33 cellular contexts compared by ENCODE assay signal in the genomic region with DNA sequence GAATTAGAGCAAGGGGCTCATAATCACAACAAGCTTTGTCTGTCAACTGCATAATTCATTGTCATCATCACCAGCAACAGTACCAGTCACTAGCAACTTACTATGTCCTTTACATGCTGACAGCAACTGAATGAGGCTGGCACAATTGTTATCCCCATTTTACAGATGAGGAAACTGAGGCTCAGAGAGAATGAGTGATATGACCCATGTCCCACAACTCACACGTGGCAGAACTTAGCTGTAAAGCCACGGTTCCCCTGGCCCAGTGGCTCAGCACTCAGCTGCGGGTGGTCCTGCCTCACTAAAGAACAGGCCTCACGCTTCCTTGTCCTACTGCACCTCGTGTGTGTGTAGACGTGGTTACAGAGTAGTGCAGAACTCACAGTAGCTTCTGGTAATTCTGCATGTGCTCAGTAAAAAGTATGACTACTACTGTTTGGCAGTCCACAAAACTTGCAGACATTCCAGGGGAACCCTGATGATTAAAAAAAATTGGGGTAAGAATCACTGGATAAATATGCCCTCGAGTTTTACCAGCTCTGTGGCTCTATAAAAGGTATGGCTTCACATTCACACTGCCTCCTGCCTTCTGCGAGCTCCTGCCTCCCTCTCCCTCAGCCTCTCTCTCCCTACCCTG. TPM values are rescaled to one million over a fixed set of nuclear protein-coding genes. Genes with fewer than 3 reads are reported as not detected.
A peak's percentile ranks its signal among the peaks of the same experiment; 100 is the strongest.
DNase-seq lines count a peak whose midpoint lies in the region; ATAC-seq, FAIRE-seq and TF ChIP-seq lines count a peak whose summit lies in the region.
"Had no signal": no experiment of that assay in that cellular context is flagged by ENCODE, and none has a peak within 500 bp of the region (broad histone marks: within the 10 kb centered on the region; RNA-seq: fewer than 3 reads in every experiment).

No MANE protein-coding gene starts in this region.

- intact Hi-C loops in HepG2 (cut with micrococcal nuclease; ENCODE audit: unreplicated experiment) = no loop called here
- intact Hi-C loops in right lobe of liver (cut with DNase I) = no loop called here

- H3K27ac ChIP-seq in HepG2 (ENCODE audit: extremely low read length, insufficient read depth, low read length) (no peak overlapping the region), right lobe of liver (no peak overlapping the region), subcutaneous abdominal adipose tissue (ENCODE audit: low read depth, low read length) (peak overlapping the region; percentile 44)
- H3K27ac ChIP-seq: C4-2B, foreskin keratinocyte, hepatocyte, tibial nerve, VCaP had no signal

- no peaks in the 10 kb centered on the region for H3K9me3 Mint-ChIP-seq in endothelial cell (ENCODE audit: unreplicated experiment)
- H3K9me3 Mint-ChIP-seq: activated T-cell treated with anti-CD3 and anti-CD28 coated beads, Interleukin-2, amount 50 U/mL, for 4 hours; brain; immature natural killer cell; naive thymus-derived CD8-positive, alpha-beta T cell had no signal

- H3K27ac Mint-ChIP-seq in endothelial cell (ENCODE audit: unreplicated experiment) = peak overlapping the region; percentile 61
- H3K27ac Mint-ChIP-seq: brain, immature natural killer cell had no signal

- TF ChIP-seq RAD21 in HepG2 (CRISPR knock-in tag; IDR thresholded peaks at IDR 0.05) = no peak

- in situ Hi-C loops in HepG2 (cut with HindIII; ENCODE audit: extremely low pct_ligation_motif_present, low pct_unique_long_range_greater_than_20kb) = no loop called here

- no peak for TF ChIP-seq CTCF in HepG2 (CRISPR knock-in tag; IDR thresholded peaks at IDR 0.05)
- no peak for TF ChIP-seq CTCF in right lobe of liver (IDR thresholded peaks at IDR 0.05)
- no peak for TF ChIP-seq CTCF in endothelial cell (IDR thresholded peaks at IDR 0.05; ENCODE audit: unreplicated experiment)

- POLR2A ChIA-PET in HepG2 (lab: Yijun Ruan, JAX) = interaction anchor here (1.0 kb wide), 1 partner anchor 250 kb away, joined by 3 read pairs; a partner anchor contains a TSS

- H3K27me3 ChIP-seq in HepG2 (ENCODE audit: control insufficient read depth in 1 of 2, insufficient read depth in 2 of 2, low read length in 2 of 2) = no peaks in the 10 kb centered on the region
- no peaks in the 10 kb centered on the region for H3K27me3 ChIP-seq in right lobe of liver
- no peaks in the 10 kb centered on the region for H3K27me3 ChIP-seq in subcutaneous abdominal adipose tissue (ENCODE audit: control insufficient read depth in 5 of 5, insufficient read depth in 4 of 5, low read length in 5 of 5)
- H3K27me3 ChIP-seq: foreskin keratinocyte, hepatocyte, tibial nerve had no signal

- TF ChIP-seq EP300 in HepG2 (IDR thresholded peaks at IDR 0.05; ENCODE audit: low read depth in 2 of 2, low read length in 2 of 2) = no peak
- no peak for TF ChIP-seq EP300 in HepG2 (CRISPR knock-in tag; IDR thresholded peaks at IDR 0.05; ENCODE audit: borderline replicate concordance)

- FAIRE-seq in HepG2 (lab: Jason Lieb, UNC) = no peak
- FAIRE-seq: A204.1, small intestine had no signal

- DNase-seq in HepG2 (ENCODE audit: low spot score) (no peak), right lobe of liver (no peak), NCI-H226 (peak; percentile 16), endothelial cell (ENCODE audit: low spot score) (no peak), T-helper 9 cell (no peak), MV-4-11 (lab: John Stamatoyannopoulos, UW) (no peak)
- DNase-seq: activated CD4-positive, alpha-beta T cell treated with anti-CD3 and anti-CD28 coated beads for 4 hours; activated gamma-delta T cell treated with Interleukin-2 at 50 U/mL for 16 hours; activated T-cell treated with anti-CD3 and anti-CD28 coated beads, Interleukin-2, amount 50 U/mL, for 4 hours; Caco-2; DMS79 treated with DMSO at 0.1 percent for 48 hours; effector memory CD4-positive, alpha-beta T cell; foreskin keratinocyte; immature natural killer cell; left lung; naive thymus-derived CD8-positive, alpha-beta T cell; NCI-H1092; NCI-H1694 treated with DMSO at 0.1 percent for 48 hours; NCI-H2171; NCI-H510A treated with DMSO at 0.1 percent for 48 hours; PC-3; small intestine; stimulated activated CD4-positive, alpha-beta T cell treated with anti-CD3 and anti-CD28 coated beads, Interleukin-1b, Interleukin-23, amount 100 ng/mL, for 48 hours had no signal

- 74% methylated on average over 6 of the region's 8 CpGs for WGBS in HepG2 (ENCODE audit: low lambda C conversion rate)
- WGBS in right lobe of liver (ENCODE audit: insufficient coverage, low coverage, low lambda C conversion rate, missing lambda C conversion rate) = 65% methylated on average over 4 of the region's 8 CpGs

- H2AFZ ChIP-seq in HepG2 (ENCODE audit: low read length) = no peak overlapping the region
- H2AFZ ChIP-seq: hepatocyte had no signal

- peaks cover 18% of the 10 kb centered on the region for H3K27me3 Mint-ChIP-seq in endothelial cell (ENCODE audit: unreplicated experiment)

- H3K36me3 Mint-ChIP-seq in endothelial cell (ENCODE audit: low read depth, unreplicated experiment) = peaks cover 53% of the 10 kb centered on the region
- H3K36me3 Mint-ChIP-seq: brain; immature natural killer cell; naive thymus-derived CD8-positive, alpha-beta T cell had no signal

- ATAC-seq in HepG2 = no peak
- ATAC-seq in right lobe of liver = no peak
- ATAC-seq in GM21423 (IDR thresholded peaks at IDR 0.05; ENCODE audit: unreplicated experiment) = no peak
- ATAC-seq: activated T-cell treated with anti-CD3 and anti-CD28 coated beads, Interleukin-2, amount 50 U/mL, for 4 hours; foreskin keratinocyte; left lung; naive thymus-derived CD8-positive, alpha-beta T cell; PC-3; SK-N-SH treated with all-trans-retinoic acid at 6 μM for 48 hours had no signal

- H3K4me1 ChIP-seq in HepG2 (ENCODE audit: insufficient read depth, low read length) (peaks cover 27% of the 10 kb centered on the region), right lobe of liver (no peaks in the 10 kb centered on the region), subcutaneous abdominal adipose tissue (ENCODE audit: control insufficient read depth in 5 of 5, insufficient read depth in 5 of 5, low read length in 5 of 5) (peaks cover 8 to 92% (median 51%) of the 10 kb centered on the region in 5 donors)
- H3K4me1 ChIP-seq: Caco-2 had no signal

- H3K4me3 Mint-ChIP-seq in endothelial cell (ENCODE audit: unreplicated experiment) = peak overlapping the region; percentile 56
- H3K4me3 Mint-ChIP-seq: activated T-cell treated with anti-CD3 and anti-CD28 coated beads, Interleukin-2, amount 50 U/mL, for 4 hours; brain; immature natural killer cell; naive thymus-derived CD8-positive, alpha-beta T cell had no signal

- TF ChIP-seq POLR2A in HepG2 (IDR thresholded peaks at IDR 0.05; ENCODE audit: insufficient read depth in 1 of 2, low read depth in 2 of 2, low read length in 2 of 2) = no peak
- no peak for TF ChIP-seq POLR2A in right lobe of liver (IDR thresholded peaks at IDR 0.05)

- no peak overlapping the region for H3K4me3 ChIP-seq in HepG2 (replicated peaks in 1 of 3; ENCODE audit: insufficient read depth in 1 of 3, low read depth in 2 of 3, low read length in 3 of 3)
- H3K4me3 ChIP-seq in right lobe of liver = no peak overlapping the region
- no peak overlapping the region for H3K4me3 ChIP-seq in subcutaneous abdominal adipose tissue (ENCODE audit: low read depth in 1 of 5, low read length in 5 of 5)
- H3K4me3 ChIP-seq: hepatocyte, left lung, tibial nerve had no signal

- no peaks in the 10 kb centered on the region for H4K20me1 ChIP-seq in HepG2 (ENCODE audit: insufficient read depth, low read length)

- H3K79me2 ChIP-seq in HepG2 (ENCODE audit: insufficient read depth, low read length) = no peaks in the 10 kb centered on the region
- H3K79me2 ChIP-seq: hepatocyte had no signal

- H3K36me3 ChIP-seq in HepG2 (replicated peaks in 1 of 2; ENCODE audit: control insufficient read depth in 1 of 2, insufficient read depth in 2 of 2, low read length in 2 of 2) (no peaks in the 10 kb centered on the region), right lobe of liver (no peaks in the 10 kb centered on the region), subcutaneous abdominal adipose tissue (ENCODE audit: control insufficient read depth in 5 of 5, insufficient read depth in 5 of 5, low read length in 5 of 5) (peaks cover 3 to 31% (median 22%) of the 10 kb centered on the region in 5 donors)
- H3K36me3 ChIP-seq: left lung had no signal

- CTCF ChIA-PET in HepG2 (lab: Yijun Ruan, JAX; ENCODE audit: low intra/inter-chr PET ratio, low total read pairs) = no interaction called here

- H3K4me1 Mint-ChIP-seq in endothelial cell (ENCODE audit: unreplicated experiment) = peaks cover 80% of the 10 kb centered on the region
- H3K4me1 Mint-ChIP-seq: brain, immature natural killer cell had no signal

- H3K9ac ChIP-seq in HepG2 (ENCODE audit: insufficient read depth, low read depth, low read length) (no peak overlapping the region), subcutaneous abdominal adipose tissue (ENCODE audit: low read length in 5 of 5) (no peak overlapping the region)

- H3K9me3 ChIP-seq in HepG2 (ENCODE audit: low read length) (no peaks in the 10 kb centered on the region), right lobe of liver (no peaks in the 10 kb centered on the region), subcutaneous abdominal adipose tissue (ENCODE audit: control insufficient read depth in 5 of 5, low read length in 5 of 5) (no peaks in the 10 kb centered on the region)
- H3K9me3 ChIP-seq: Caco-2, left lung, tibial nerve had no signal

- BruUV-seq in HepG2 (replicated peaks; lab: Mats Ljungman, UMichigan) = no TSS peak

- no peak overlapping the region for H3K4me2 ChIP-seq in HepG2 (ENCODE audit: low read depth, low read length)
- H3K4me2 ChIP-seq: hepatocyte had no signal

RNA-seq across cellular contexts. Expression of a gene that starts 30.2 kb away (rescaled TPM):
- total RNA-seq in HepG2 (2016; rRNA removed; fragmentation: Illumina TruSeq; extraction: Trizol) = 0.38 and 0.66 TPM in 2 replicates
- not detected in 2 replicates for total RNA-seq in HepG2 (2016; cell fraction: cytosol; rRNA removed; fragmentation: Illumina TruSeq; extraction: Trizol; ENCODE audit: low read depth)
- 0.41 and 0.86 TPM in 2 replicates for total RNA-seq in HepG2 (2016; cell fraction: insoluble cytoplasmic fraction; rRNA removed; fragmentation: Illumina TruSeq; extraction: Trizol)
- 0.22 and 0.34 TPM in 2 replicates for total RNA-seq in HepG2 (2016; cell fraction: membrane; rRNA removed; fragmentation: Illumina TruSeq; extraction: Trizol)
- 0.25 and 0.40 TPM in 2 replicates for total RNA-seq in HepG2 (2016; cell fraction: nucleus; rRNA removed; fragmentation: Illumina TruSeq; extraction: Trizol)
- 0.67 and 1.0 TPM in 2 replicates for polyA plus RNA-seq in HepG2 (2011; rRNA removed)
- polyA plus RNA-seq in HepG2 (2011; cell fraction: cytosol; rRNA removed) = 0.63 and 0.81 TPM in 2 replicates
- 0.59 and 0.85 TPM in 2 replicates for polyA plus RNA-seq in HepG2 (2011; cell fraction: nucleus; rRNA removed)
- polyA plus RNA-seq in HepG2 (2012) = 1.0 and 1.6 TPM in 2 replicates
- polyA plus RNA-seq in HepG2 (2016; cell fraction: cytosol; fragmentation: Illumina TruSeq; extraction: Trizol; ENCODE audit: low read depth) = 0.14 and 0.25 TPM in 2 replicates
- polyA plus RNA-seq in HepG2 (2016; cell fraction: insoluble cytoplasmic fraction; fragmentation: Illumina TruSeq; extraction: Trizol; ENCODE audit: low read depth) = 0.37 and 0.84 TPM in 2 replicates
- polyA plus RNA-seq in HepG2 (2016; cell fraction: membrane; fragmentation: Illumina TruSeq; extraction: Trizol; ENCODE audit: low read depth) = 0.24 and 0.26 TPM in 2 replicates
- 0.23 and 0.61 TPM in 2 replicates for polyA plus RNA-seq in HepG2 (2016; cell fraction: nucleus; fragmentation: Illumina TruSeq; extraction: Trizol; ENCODE audit: insufficient read depth, low read depth)
- 1.3 and 2.6 TPM in 2 replicates for polyA minus RNA-seq in HepG2 (2011; rRNA and poly(A)+ RNA removed; ENCODE audit: low replicate concordance)
- 0.18 and 0.49 TPM in 2 replicates for polyA minus RNA-seq in HepG2 (2011; cell fraction: cytosol; rRNA and poly(A)+ RNA removed)
- 0.50 and 0.90 TPM in 2 replicates for polyA minus RNA-seq in HepG2 (2011; cell fraction: nucleus; rRNA and poly(A)+ RNA removed)
- 1 to 10 TPM; 3.1 to 6.6 (median 5.2) TPM for total RNA-seq in right lobe of liver
- 393 TPM for total RNA-seq in endothelial cell (ENCODE audit: unreplicated experiment)
- total RNA-seq: T-helper 2 cell treated with Interferon-gamma antibody and Interleukin-4, amounts not matched to agents 100 ng/mL and 5 ng/mL, for 36 hours had no signal

RNA-seq across cellular contexts. Expression of a gene that starts 43.4 kb away (rescaled TPM):
- total RNA-seq in HepG2 (2016; rRNA removed; fragmentation: Illumina TruSeq; extraction: Trizol) (16.6 and 28.4 TPM in 2 replicates), right lobe of liver (1 to 10 TPM; 4.2 to 6.9 (median 5.9) TPM), endothelial cell (ENCODE audit: unreplicated experiment) (51.1 TPM)
- 1.7 and 2.2 TPM in 2 replicates for total RNA-seq in HepG2 (2016; cell fraction: cytosol; rRNA removed; fragmentation: Illumina TruSeq; extraction: Trizol; ENCODE audit: low read depth)
- 17.2 and 31.8 TPM in 2 replicates for total RNA-seq in HepG2 (2016; cell fraction: insoluble cytoplasmic fraction; rRNA removed; fragmentation: Illumina TruSeq; extraction: Trizol)
- total RNA-seq in HepG2 (2016; cell fraction: membrane; rRNA removed; fragmentation: Illumina TruSeq; extraction: Trizol) = 9.3 and 10.1 TPM in 2 replicates
- total RNA-seq in HepG2 (2016; cell fraction: nucleus; rRNA removed; fragmentation: Illumina TruSeq; extraction: Trizol) = 10.1 and 11.9 TPM in 2 replicates
- polyA plus RNA-seq in HepG2 (2011; rRNA removed) = 9.3 and 13.1 TPM in 2 replicates
- 5.4 and 8.7 TPM in 2 replicates for polyA plus RNA-seq in HepG2 (2011; cell fraction: cytosol; rRNA removed)
- polyA plus RNA-seq in HepG2 (2011; cell fraction: nucleus; rRNA removed) = 4.4 and 7.1 TPM in 2 replicates
- polyA plus RNA-seq in HepG2 (2012) = 8.8 and 8.9 TPM in 2 replicates
- 0.66 and 0.72 TPM in 2 replicates for polyA plus RNA-seq in HepG2 (2016; cell fraction: cytosol; fragmentation: Illumina TruSeq; extraction: Trizol; ENCODE audit: low read depth)
- polyA plus RNA-seq in HepG2 (2016; cell fraction: insoluble cytoplasmic fraction; fragmentation: Illumina TruSeq; extraction: Trizol; ENCODE audit: low read depth) = 14.1 and 15.7 TPM in 2 replicates
- polyA plus RNA-seq in HepG2 (2016; cell fraction: membrane; fragmentation: Illumina TruSeq; extraction: Trizol; ENCODE audit: low read depth) = 3.1 and 3.3 TPM in 2 replicates
- 15.5 and 16.9 TPM in 2 replicates for polyA plus RNA-seq in HepG2 (2016; cell fraction: nucleus; fragmentation: Illumina TruSeq; extraction: Trizol; ENCODE audit: insufficient read depth, low read depth)
- polyA minus RNA-seq in HepG2 (2011; rRNA and poly(A)+ RNA removed; ENCODE audit: low replicate concordance) = 26.1 and 28.0 TPM in 2 replicates
- polyA minus RNA-seq in HepG2 (2011; cell fraction: cytosol; rRNA and poly(A)+ RNA removed) = 20.0 and 22.1 TPM in 2 replicates
- polyA minus RNA-seq in HepG2 (2011; cell fraction: nucleus; rRNA and poly(A)+ RNA removed) = 12.6 and 15.0 TPM in 2 replicates

RNA-seq across cellular contexts. Expression of a gene that starts 56.0 kb away (rescaled TPM):
- 0.24 and 1.00 TPM in 2 replicates for total RNA-seq in HepG2 (2016; rRNA removed; fragmentation: Illumina TruSeq; extraction: Trizol)
- total RNA-seq in HepG2 (2016; cell fraction: cytosol; rRNA removed; fragmentation: Illumina TruSeq; extraction: Trizol; ENCODE audit: low read depth) = 0.10 and 0.26 TPM in 2 replicates
- total RNA-seq in HepG2 (2016; cell fraction: insoluble cytoplasmic fraction; rRNA removed; fragmentation: Illumina TruSeq; extraction: Trizol) = 0.27 and 0.78 TPM in 2 replicates
- total RNA-seq in HepG2 (2016; cell fraction: membrane; rRNA removed; fragmentation: Illumina TruSeq; extraction: Trizol) = 0.24 and 0.56 TPM in 2 replicates
- 1.0 and 1.1 TPM in 2 replicates for total RNA-seq in HepG2 (2016; cell fraction: nucleus; rRNA removed; fragmentation: Illumina TruSeq; extraction: Trizol)
- polyA plus RNA-seq in HepG2 (2011; rRNA removed) = 3.7 and 5.6 TPM in 2 replicates
- polyA plus RNA-seq in HepG2 (2011; cell fraction: cytosol; rRNA removed) = 3.7 and 4.7 TPM in 2 replicates
- polyA plus RNA-seq in HepG2 (2011; cell fraction: nucleus; rRNA removed) = 5.2 TPM in 2 replicates
- polyA plus RNA-seq in HepG2 (2012) = 3.3 and 4.0 TPM in 2 replicates
- 0.16 TPM in 1 of 2 replicates, not detected in the other for polyA plus RNA-seq in HepG2 (2016; cell fraction: cytosol; fragmentation: Illumina TruSeq; extraction: Trizol; ENCODE audit: low read depth)
- polyA plus RNA-seq in HepG2 (2016; cell fraction: insoluble cytoplasmic fraction; fragmentation: Illumina TruSeq; extraction: Trizol; ENCODE audit: low read depth) = 0.26 and 0.53 TPM in 2 replicates
- 0.11 and 0.14 TPM in 2 replicates for polyA plus RNA-seq in HepG2 (2016; cell fraction: membrane; fragmentation: Illumina TruSeq; extraction: Trizol; ENCODE audit: low read depth)
- 2.1 and 2.8 TPM in 2 replicates for polyA plus RNA-seq in HepG2 (2016; cell fraction: nucleus; fragmentation: Illumina TruSeq; extraction: Trizol; ENCODE audit: insufficient read depth, low read depth)
- 4.6 and 4.7 TPM in 2 replicates for polyA minus RNA-seq in HepG2 (2011; rRNA and poly(A)+ RNA removed; ENCODE audit: low replicate concordance)
- polyA minus RNA-seq in HepG2 (2011; cell fraction: cytosol; rRNA and poly(A)+ RNA removed) = 1.8 and 2.4 TPM in 2 replicates
- polyA minus RNA-seq in HepG2 (2011; cell fraction: nucleus; rRNA and poly(A)+ RNA removed) = 2.3 and 4.6 TPM in 2 replicates
- total RNA-seq in right lobe of liver = 1 to 10 TPM in 2 of 6 experiments, under 1 TPM in 4; 0.29 to 1.2 (median 0.62) TPM
- 18.3 TPM for total RNA-seq in endothelial cell (ENCODE audit: unreplicated experiment)

Comparison
In these comparisons a context has a peak if more than half of its experiments do, and no peak if none do; other contexts are left out.
1. RNA of a gene that starts 30.2 kb away (total RNA-seq): 393 TPM in endothelial cell (single experiment); 3.1 to 6.6 TPM in right lobe of liver and 0.22 to 0.86 TPM in HepG2; every median in the first group is over 10 times any median in the second.